ENCODE assay signal across 8 cellular contexts in genomic region chr11:14973621-14974020, GRCh38. TPM values are rescaled to one million over a fixed set of nuclear protein-coding genes. Genes with fewer than 3 reads are reported as not detected.
DNase-seq lines count a peak whose midpoint lies in the region; ATAC-seq and TF ChIP-seq lines count a peak whose summit lies in the region.

No MANE protein-coding gene starts in this region.

- peak overlapping the region in 2 of 3 donors; percentile 17 to 47 for H3K4me3 ChIP-seq in breast epithelium
- H3K4me3 ChIP-seq in dorsolateral prefrontal cortex: peak overlapping the region in 56 of 59 donors; percentile 6 to 67 (median 39)

- H3K4me1 Mint-ChIP-seq in MCF 10A (ENCODE audit: insufficient read depth, unreplicated experiment): no peaks in the 10 kb centered on the region
- H3K4me1 Mint-ChIP-seq in neural crest cell: peaks cover 30% of the 10 kb centered on the region

- peaks cover 0 to 77% of the 10 kb centered on the region in 2 donors for H3K27me3 ChIP-seq in breast epithelium
- peaks cover 12 to 100% (median 88%) of the 10 kb centered on the region in 45 donors for H3K27me3 ChIP-seq in dorsolateral prefrontal cortex

- H3K36me3 ChIP-seq in breast epithelium: no peaks in the 10 kb centered on the region

- CTCF ChIA-PET in MCF 10A (lab: Yijun Ruan, JAX): interaction anchor here (0.7 to 3.5 kb wide), 3 partner anchors 27 to 100 kb away, joined by 3 to 20 read pairs (median 6); partner anchors contain the start of gene CALCB

- H3K4me3 Mint-ChIP-seq in MCF 10A (ENCODE audit: unreplicated experiment) (no peak overlapping the region), neural crest cell (peak overlapping the region; percentile 76)

- ATAC-seq in GM18873 (IDR thresholded peaks at IDR 0.05; ENCODE audit: low FRiP score, unreplicated experiment): no peak

- H3K4me1 ChIP-seq in breast epithelium: peaks cover 0 to 4% of the 10 kb centered on the region in 2 donors

- BruUV-seq in MCF 10A (replicated peaks; lab: Mats Ljungman, UMichigan): no TSS peak

- TF ChIP-seq POLR2A in breast epithelium (IDR thresholded peaks at IDR 0.05): no peak

- intact Hi-C loops in breast epithelium (cut with DNase I; ENCODE audit: low total_unique reads) (no loop called here), MCF 10A (cut with micrococcal nuclease) (loop anchor here (1.0 to 5.0 kb wide), 2 partner anchors 34 to 102 kb away; no protein-coding TSS in a partner anchor), dorsolateral prefrontal cortex (cut with DNase I) (loop anchor here in 1 of 2 donors (10.0 kb wide), 1 partner anchor 61 kb away; no protein-coding TSS in a partner anchor)

- peaks cover 22% of the 10 kb centered on the region for H3K27me3 Mint-ChIP-seq in MCF 10A (ENCODE audit: insufficient read depth, unreplicated experiment)
- peaks cover 95% of the 10 kb centered on the region for H3K27me3 Mint-ChIP-seq in neural crest cell (ENCODE audit: low read depth)

- H3K27ac ChIP-seq in breast epithelium: no peak overlapping the region
- H3K27ac ChIP-seq in dorsolateral prefrontal cortex: no peak overlapping the region

- H3K36me3 Mint-ChIP-seq in MCF 10A (ENCODE audit: insufficient read depth, unreplicated experiment): no peaks in the 10 kb centered on the region
- no peaks in the 10 kb centered on the region for H3K36me3 Mint-ChIP-seq in neural crest cell (ENCODE audit: low read depth)

- POLR2A ChIA-PET in MCF 10A (lab: Yijun Ruan, JAX): no interaction called here

- DNase-seq in breast epithelium (ENCODE audit: low spot score in 2 of 2) (no peak), MCF 10A (ENCODE audit: unreplicated experiment) (no peak), SK-N-DZ (ENCODE audit: low spot score) (peak; percentile 13), dorsolateral prefrontal cortex (peak in 1 of 10 donors; percentile 47), neural crest cell (ENCODE audit: low read depth, low spot score) (peak; percentile 38), hippocampal formation (lab: John Stamatoyannopoulos, UW) (no peak), DMS114 treated with DMSO at 0.1 percent for 48 hours (lab: John Stamatoyannopoulos, UW; ENCODE audit: unreplicated experiment) (no peak)

- H3K9me3 Mint-ChIP-seq in MCF 10A (ENCODE audit: unreplicated experiment): no peaks in the 10 kb centered on the region
- no peaks in the 10 kb centered on the region for H3K9me3 Mint-ChIP-seq in neural crest cell

- no peak overlapping the region for H3K27ac Mint-ChIP-seq in MCF 10A (ENCODE audit: low read depth, unreplicated experiment)
- H3K27ac Mint-ChIP-seq in neural crest cell (ENCODE audit: unreplicated experiment): no peak overlapping the region

- no peak for TF ChIP-seq CTCF in breast epithelium (IDR thresholded peaks at IDR 0.05)
- TF ChIP-seq CTCF in MCF 10A (IDR thresholded peaks at IDR 0.05; ENCODE audit: unreplicated experiment): no peak
- no peak for TF ChIP-seq CTCF in dorsolateral prefrontal cortex (IDR thresholded peaks at IDR 0.05 in 54 of 56, conservative IDR thresholded peaks at IDR 0.05 in 2 of 56; ENCODE audit: low read depth in 1 of 56, partially characterized antibody in 56 of 56)
- no peak for TF ChIP-seq CTCF in neural crest cell (conservative IDR thresholded peaks at IDR 0.05)

- no peaks in the 10 kb centered on the region for H3K9me3 ChIP-seq in breast epithelium

RNA-seq across cellular contexts. Expression of gene CALCA, which starts 1.5 kb away (rescaled TPM):
- total RNA-seq in breast epithelium (not detected), MCF 10A (2022) (not detected in 2 replicates), dorsolateral prefrontal cortex (1 to 10 TPM in 2 of 120 experiments, under 1 TPM in 2, not detected in 116; 0.56 to 1.4 (median 0.89) TPM), neural crest cell (not detected in 2 replicates)
- 0.21 TPM in 1 of 2 replicates, not detected in the other for polyA plus RNA-seq in SK-N-DZ (2014; cell fraction: cytosol; rRNA removed)
- polyA plus RNA-seq in SK-N-DZ (2014; cell fraction: nucleus; rRNA removed): not detected in 2 replicates

Comparison
In these comparisons a context has a peak if more than half of its experiments do, and no peak if none do; other contexts are left out.
1. DNase-seq: peak in SK-N-DZ (single experiment) and neural crest cell (single experiment); none in breast epithelium (0 of 2), MCF 10A (single experiment), hippocampal formation (0 of 2) and DMS114 treated with DMSO at 0.1 percent for 48 hours (single experiment).